In genomic region chr3:196739671-196740475, GRCh38 we compare ENCODE assay signal across 8 cellular contexts. TPM values are rescaled to one million over a fixed set of nuclear protein-coding genes. Genes with fewer than 3 reads are reported as not detected.
A peak's percentile ranks its signal among the peaks of the same experiment; 100 is the strongest.
DNase-seq lines count a peak whose midpoint lies in the region; ATAC-seq and TF ChIP-seq lines count a peak whose summit lies in the region.

PAK2 (plus strand) TSS chr3:196739857; CDS start chr3:196782647, 42,790 bp downstream.

- peak within 1 kb of the TSS; percentile 95 for H3K27ac Mint-ChIP-seq in CD4-positive, alpha-beta T cell
- peak within 1 kb of the TSS; percentile 97 for H3K27ac Mint-ChIP-seq in activated CD8-positive, alpha-beta T cell treated with anti-CD3 and anti-CD28 coated beads, Interleukin-2, amount 10 ng/mL, durations not matched to agents 7 days and 5 days

- H3K4me1 ChIP-seq in duodenal mucosa (ENCODE audit: control insufficient read depth in 1 of 2, insufficient read depth in 2 of 2, low read length in 2 of 2) (peaks cover 8 to 12% of the 10 kb centered on the region in 2 donors), right lobe of liver (peaks cover 0 to 13% (median 4%) of the 10 kb centered on the region in 4 donors)

- ATAC-seq in CD4-positive, alpha-beta T cell (ENCODE audit: poor library complexity), result peak; percentile 80
- ATAC-seq in GM19467 (IDR thresholded peaks at IDR 0.05; ENCODE audit: unreplicated experiment) (peak; percentile 85), right lobe of liver (peak; percentile 96 to 99 (median 96))
- ATAC-seq in activated CD8-positive, alpha-beta T cell treated with anti-CD3 and anti-CD28 coated beads, Interleukin-2, amount 10 ng/mL, durations not matched to agents 7 days and 5 days, result peak; percentile 92

- CTCF ChIA-PET in CD4-positive, alpha-beta T cell (lab: Charles Lee), result interaction anchor here (1.0 to 2.4 kb wide), 6 partner anchors 28 to 202 kb away, joined by 3 to 8 read pairs (median 4); partner anchors contain the start of genes CEP19, FBXO45, NCBP2 and PIGX
- CTCF ChIA-PET in activated CD8-positive, alpha-beta T cell treated with anti-CD3 and anti-CD28 coated beads, Interleukin-2, amount 10 ng/mL, durations not matched to agents 7 days and 5 days (lab: Charles Lee), result interaction anchor here (0.9 to 1.5 kb wide), 5 partner anchors 28 to 211 kb away, joined by 3 to 7 read pairs (median 3); partner anchors contain the start of genes CEP19 and PIGX

- TF ChIP-seq CTCF in CD4-positive, alpha-beta T cell (IDR thresholded peaks at IDR 0.05), result no peak
- TF ChIP-seq CTCF in right lobe of liver (IDR thresholded peaks at IDR 0.05), result peak in 2 of 4 donors; percentile 18 to 37

- H3K4me3 ChIP-seq in duodenal mucosa (ENCODE audit: low read depth in 1 of 2, low read length in 2 of 2) (peak within 1 kb of the TSS; percentile 93 to 98), right lobe of liver (peak within 1 kb of the TSS; percentile 81 to 93 (median 92))

- peak within 1 kb of the TSS; percentile 92 to 96 for H3K9ac ChIP-seq in duodenal mucosa (ENCODE audit: low read depth in 1 of 2, low read length in 2 of 2)

- peaks cover 35% of the 10 kb centered on the region for H3K4me1 Mint-ChIP-seq in CD4-positive, alpha-beta T cell (ENCODE audit: low read depth)
- H3K4me1 Mint-ChIP-seq in activated CD8-positive, alpha-beta T cell treated with anti-CD3 and anti-CD28 coated beads, Interleukin-2, amount 10 ng/mL, durations not matched to agents 7 days and 5 days (ENCODE audit: low read depth), result peaks cover 22% of the 10 kb centered on the region

- intact Hi-C loops in CD4-positive, alpha-beta T cell (cut with DNase I, micrococcal nuclease), result loop anchor here (1.0 to 5.0 kb wide), 6 partner anchors 28 to 658 kb away; partner anchors contain the start of genes CEP19 (in 2 of the 2), PIGX (in 2 of the 2), FBXO45 (in 1 of the 2) and NCBP2 (in 1 of the 2)
- intact Hi-C loops in right lobe of liver (cut with DNase I), result no loop called here

- peak within 1 kb of the TSS; percentile 95 for H3K27ac ChIP-seq in CD4-positive, alpha-beta T cell (ENCODE audit: low read depth, low read length)
- peak within 1 kb of the TSS; percentile 93 for H3K27ac ChIP-seq in duodenal mucosa (ENCODE audit: low read depth, low read length)
- H3K27ac ChIP-seq in right lobe of liver, result peak within 1 kb of the TSS; percentile 91 to 96 (median 91)

- H3K27me3 Mint-ChIP-seq in CD4-positive, alpha-beta T cell, result no peaks in the 10 kb centered on the region
- no peaks in the 10 kb centered on the region for H3K27me3 Mint-ChIP-seq in activated CD8-positive, alpha-beta T cell treated with anti-CD3 and anti-CD28 coated beads, Interleukin-2, amount 10 ng/mL, durations not matched to agents 7 days and 5 days (ENCODE audit: low read depth)

- no peaks in the 10 kb centered on the region for H3K27me3 ChIP-seq in CD4-positive, alpha-beta T cell (ENCODE audit: control insufficient read depth, insufficient read depth, low read length)
- H3K27me3 ChIP-seq in duodenal mucosa (ENCODE audit: control insufficient read depth in 1 of 2, insufficient read depth in 2 of 2, low read length in 2 of 2), result no peaks in the 10 kb centered on the region
- H3K27me3 ChIP-seq in right lobe of liver, result no peaks in the 10 kb centered on the region

- peak; percentile 80 for TF ChIP-seq POLR2A in right lobe of liver (IDR thresholded peaks at IDR 0.05)

- DNase-seq in CD4-positive, alpha-beta T cell, result peak; percentile 80 to 92 (median 88)
- peak; percentile 90 for DNase-seq in HT-29 (ENCODE audit: low spot score)
- peak; percentile 26 for DNase-seq in NK-92 (lab: John Stamatoyannopoulos, UW; ENCODE audit: unreplicated experiment)
- DNase-seq in activated CD8-positive, alpha-beta T cell treated with anti-CD3 and anti-CD28 coated beads, Interleukin-2, amount 10 ng/mL, durations not matched to agents 7 days and 5 days, result peak; percentile 92
- DNase-seq in right lobe of liver, result peak; percentile 96 to 97 (median 97)
- DNase-seq in stimulated activated CD4-positive, alpha-beta T cell treated with anti-CD3 and anti-CD28 coated beads, Interleukin-4, amount 100 ng/mL, for 24 hours, result peak; percentile 90

- H3K4me3 Mint-ChIP-seq in CD4-positive, alpha-beta T cell, result peak within 1 kb of the TSS; percentile 98
- peak within 1 kb of the TSS; percentile 96 for H3K4me3 Mint-ChIP-seq in activated CD8-positive, alpha-beta T cell treated with anti-CD3 and anti-CD28 coated beads, Interleukin-2, amount 10 ng/mL, durations not matched to agents 7 days and 5 days

- no peaks in the 10 kb centered on the region for H3K9me3 Mint-ChIP-seq in CD4-positive, alpha-beta T cell
- H3K9me3 Mint-ChIP-seq in activated CD8-positive, alpha-beta T cell treated with anti-CD3 and anti-CD28 coated beads, Interleukin-2, amount 10 ng/mL, durations not matched to agents 7 days and 5 days (ENCODE audit: insufficient read depth), result no peaks in the 10 kb centered on the region

- no peaks in the 10 kb centered on the region for H3K9me3 ChIP-seq in CD4-positive, alpha-beta T cell (ENCODE audit: control insufficient read depth, low read length)
- H3K9me3 ChIP-seq in duodenal mucosa (ENCODE audit: control insufficient read depth in 1 of 2, low read length in 2 of 2), result no peaks in the 10 kb centered on the region
- H3K9me3 ChIP-seq in right lobe of liver, result no peaks in the 10 kb centered on the region

- peaks cover 15% of the 10 kb centered on the region for H3K36me3 Mint-ChIP-seq in CD4-positive, alpha-beta T cell (ENCODE audit: low read depth)
- H3K36me3 Mint-ChIP-seq in activated CD8-positive, alpha-beta T cell treated with anti-CD3 and anti-CD28 coated beads, Interleukin-2, amount 10 ng/mL, durations not matched to agents 7 days and 5 days (ENCODE audit: low read depth), result peaks cover 32% of the 10 kb centered on the region

- H3K36me3 ChIP-seq in duodenal mucosa (ENCODE audit: control insufficient read depth in 1 of 2, insufficient read depth in 2 of 2, low read length in 2 of 2) (no peaks in the 10 kb centered on the region), right lobe of liver (no peaks in the 10 kb centered on the region)

- POLR2A ChIA-PET in CD4-positive, alpha-beta T cell (lab: Charles Lee), result interaction anchor here (0.8 to 2.7 kb wide), 23 partner anchors 9 to 560 kb away, joined by 3 to 57 read pairs (median 4); partner anchors contain the start of genes CEP19, DYNLT2B, FBXO45 and NCBP2
- POLR2A ChIA-PET in activated CD8-positive, alpha-beta T cell treated with anti-CD3 and anti-CD28 coated beads, Interleukin-2, amount 10 ng/mL, durations not matched to agents 7 days and 5 days (lab: Charles Lee), result interaction anchor here (0.5 to 3.1 kb wide), 11 partner anchors 9 to 203 kb away, joined by 3 to 16 read pairs (median 7); partner anchors contain the start of genes CEP19, FBXO45, NCBP2 and PIGX

- WGBS in right lobe of liver (ENCODE audit: insufficient coverage, low coverage, low lambda C conversion rate, missing lambda C conversion rate), result 0% methylated on average over 4 of the region's 85 CpGs

RNA-seq across cellular contexts. Expression of gene PAK2, which starts in this region (rescaled TPM):
- total RNA-seq in CD4-positive, alpha-beta T cell, result 10 to 100 TPM; 36.2 to 41.7 TPM
- total RNA-seq in HT-29 (2014; rRNA removed; shearing (Covaris generic)), result 26.8 and 29.5 TPM in 2 replicates
- 100 to 1,000 TPM in 1 of 2 experiments, 10 to 100 TPM in 1; 84.7 to 104 TPM for total RNA-seq in activated CD8-positive, alpha-beta T cell treated with anti-CD3 and anti-CD28 coated beads, Interleukin-2, amount 10 ng/mL, durations not matched to agents 7 days and 5 days
- total RNA-seq in right lobe of liver, result 10 to 100 TPM; 35.7 to 59.6 (median 42.0) TPM

Comparison
In these comparisons a context has a peak if more than half of its experiments do, and no peak if none do; other contexts are left out.
1. Peak in every context shown above with its lines: DNase-seq, ATAC-seq, H3K4me3 ChIP-seq and H3K27ac ChIP-seq.
2. DNase-seq: peak in every context shown above with its lines; median percentile 97 in right lobe of liver; 92 in activated CD8-positive, alpha-beta T cell treated with anti-CD3 and anti-CD28 coated beads, Interleukin-2, amount 10 ng/mL, durations not matched to agents 7 days and 5 days; 90 in HT-29; 90 in stimulated activated CD4-positive, alpha-beta T cell treated with anti-CD3 and anti-CD28 coated beads, Interleukin-4, amount 100 ng/mL, for 24 hours; 88 in CD4-positive, alpha-beta T cell; 26 in NK-92.
3. intact Hi-C loops: an anchor here in CD4-positive, alpha-beta T cell (1.0 to 5.0 kb wide); none called in right lobe of liver.